23 cellular contexts compared by ENCODE assay signal in genomic region chr6:46684771-46685170, GRCh38. TPM values are rescaled to one million over a fixed set of nuclear protein-coding genes. Genes with fewer than 3 reads are reported as not detected.
DNase-seq lines count a peak whose midpoint lies in the region; ATAC-seq and TF ChIP-seq lines count a peak whose summit lies in the region.
"Had no signal": no experiment of that assay in that cellular context is flagged by ENCODE, and none has a peak within 500 bp of the region (broad histone marks: within the 10 kb centered on the region; RNA-seq: fewer than 3 reads in every experiment).

No MANE protein-coding gene starts in this region.

- H3K27me3 ChIP-seq in GM23248 (replicated peaks; ENCODE audit: insufficient read depth), result no peaks in the 10 kb centered on the region
- no peaks in the 10 kb centered on the region for H3K27me3 ChIP-seq in RWPE2 (ENCODE audit: insufficient read depth, poor library complexity, severe bottlenecking)
- H3K27me3 ChIP-seq in smooth muscle cell (ENCODE audit: low read depth), result no peaks in the 10 kb centered on the region
- H3K27me3 ChIP-seq: BLaER1 treated with 17β-estradiol and CSF1 and Interleukin-3, amounts not matched to agents 10 nM and 100 nM; hepatocyte; neural progenitor cell; sigmoid colon had no signal

- H3F3A ChIP-seq in GM23248 (ENCODE audit: insufficient read depth) (no peaks in the 10 kb centered on the region), smooth muscle cell (ENCODE audit: low read depth) (no peaks in the 10 kb centered on the region)

- no peaks in the 10 kb centered on the region for H4K20me1 ChIP-seq in GM23248 (ENCODE audit: insufficient read depth)
- H4K20me1 ChIP-seq in smooth muscle cell (ENCODE audit: low read depth), result no peaks in the 10 kb centered on the region
- H4K20me1 ChIP-seq: BLaER1 treated with 17β-estradiol and CSF1 and Interleukin-3, amounts not matched to agents 10 nM and 100 nM had no signal

- H3K9me2 ChIP-seq in GM23248 (ENCODE audit: insufficient read depth), result no peaks in the 10 kb centered on the region

- H3K27ac ChIP-seq in GM23248 (no peak overlapping the region), RWPE2 (ENCODE audit: poor library complexity, severe bottlenecking) (no peak overlapping the region), smooth muscle cell (ENCODE audit: low read depth) (peak overlapping the region; percentile 34)
- H3K27ac ChIP-seq: BLaER1 treated with 17β-estradiol and CSF1 and Interleukin-3, amounts not matched to agents 10 nM and 100 nM; hepatocyte; neural progenitor cell; sigmoid colon; thoracic aorta had no signal

- H3K4me1 ChIP-seq in GM23248 (ENCODE audit: insufficient read depth), result peaks cover 9% of the 10 kb centered on the region
- H3K4me1 ChIP-seq in RWPE2 (ENCODE audit: insufficient read depth, poor library complexity, severe bottlenecking), result no peaks in the 10 kb centered on the region
- no peaks in the 10 kb centered on the region for H3K4me1 ChIP-seq in smooth muscle cell (ENCODE audit: low read depth)
- H3K4me1 ChIP-seq: BLaER1 treated with 17β-estradiol and CSF1 and Interleukin-3, amounts not matched to agents 10 nM and 100 nM; neural progenitor cell; sigmoid colon had no signal

- TF ChIP-seq CTCF in RWPE2 (IDR thresholded peaks at IDR 0.05; ENCODE audit: poor library complexity, severe bottlenecking), result no peak
- TF ChIP-seq CTCF in smooth muscle cell (IDR thresholded peaks at IDR 0.05; ENCODE audit: borderline replicate concordance, insufficient read depth, poor library complexity, severe bottlenecking), result no peak

- H3K4me2 ChIP-seq in GM23248 (ENCODE audit: unreplicated experiment) (no peak overlapping the region), smooth muscle cell (peak overlapping the region; percentile 40)
- H3K4me2 ChIP-seq: BLaER1 treated with 17β-estradiol and CSF1 and Interleukin-3, amounts not matched to agents 10 nM and 100 nM; hepatocyte; neural progenitor cell had no signal

- no peaks in the 10 kb centered on the region for H3K36me3 ChIP-seq in GM23248 (ENCODE audit: low read depth)
- no peaks in the 10 kb centered on the region for H3K36me3 ChIP-seq in RWPE2 (ENCODE audit: low read depth)
- no peaks in the 10 kb centered on the region for H3K36me3 ChIP-seq in smooth muscle cell (ENCODE audit: low read depth)
- H3K36me3 ChIP-seq: BLaER1 treated with 17β-estradiol and CSF1 and Interleukin-3, amounts not matched to agents 10 nM and 100 nM; neural progenitor cell; sigmoid colon; thoracic aorta had no signal

- ATAC-seq in RWPE2 (ENCODE audit: low read depth) (peak; percentile 54; the same call in 1 of the 3 replicates), GM18858 (IDR thresholded peaks at IDR 0.05; ENCODE audit: unreplicated experiment) (no peak)
- ATAC-seq: K562, WTC11 had no signal

- no peak overlapping the region for H3K4me3 ChIP-seq in GM23248
- H3K4me3 ChIP-seq in RWPE2 (ENCODE audit: severe bottlenecking), result no peak overlapping the region
- no peak overlapping the region for H3K4me3 ChIP-seq in smooth muscle cell
- H3K4me3 ChIP-seq: BLaER1 treated with 17β-estradiol and CSF1 and Interleukin-3, amounts not matched to agents 10 nM and 100 nM; hepatocyte; K562; neural progenitor cell; sigmoid colon; thoracic aorta had no signal

- H3K9me3 ChIP-seq in GM23248 (ENCODE audit: low read depth) (no peaks in the 10 kb centered on the region), RWPE2 (ENCODE audit: severe bottlenecking) (no peaks in the 10 kb centered on the region), smooth muscle cell (replicated peaks; ENCODE audit: low read depth) (no peaks in the 10 kb centered on the region)
- H3K9me3 ChIP-seq: sigmoid colon, thoracic aorta had no signal

- H3K9ac ChIP-seq in GM23248, result no peak overlapping the region
- H3K9ac ChIP-seq in smooth muscle cell (ENCODE audit: low read depth), result no peak overlapping the region
- H3K9ac ChIP-seq: BLaER1 treated with 17β-estradiol and CSF1 and Interleukin-3, amounts not matched to agents 10 nM and 100 nM; neural progenitor cell had no signal

- intact Hi-C loops in posterior vena cava (cut with DNase I), result no loop called here

- 67 to 68% methylated on average over 4 of the region's 4 CpGs for WGBS in GM23248 (ENCODE audit: low coverage in 1 of 2, low lambda C conversion rate in 2 of 2, missing lambda C conversion rate in 2 of 2), 2 experiments
- WGBS in smooth muscle cell (ENCODE audit: low lambda C conversion rate), result 53% methylated on average over 4 of the region's 4 CpGs

- H3K79me2 ChIP-seq in GM23248 (ENCODE audit: insufficient read depth) (no peaks in the 10 kb centered on the region), smooth muscle cell (ENCODE audit: low read depth) (no peaks in the 10 kb centered on the region)
- H3K79me2 ChIP-seq: hepatocyte had no signal

- in situ Hi-C loops in GM23248 (cut with MboI), result no loop called here

- no peak overlapping the region for H2AFZ ChIP-seq in GM23248
- H2AFZ ChIP-seq in smooth muscle cell (ENCODE audit: low read depth), result no peak overlapping the region
- H2AFZ ChIP-seq: hepatocyte, neural progenitor cell had no signal

- DNase-seq in GM23248 (peak; percentile 61), RWPE2 (ENCODE audit: low spot score) (no peak), fibroblast of peridontal ligament (ENCODE audit: extremely low read depth) (peak; percentile 27), smooth muscle cell (lab: John Stamatoyannopoulos, UW; ENCODE audit: unreplicated experiment) (no peak), DMS 273 (lab: John Stamatoyannopoulos, UW; ENCODE audit: unreplicated experiment) (no peak), posterior vena cava (ENCODE audit: low spot score) (no peak)
- DNase-seq: activated effector memory CD4-positive, alpha-beta T cell treated with anti-CD3 and anti-CD28 coated beads, Interleukin-2, amount 50 U/mL, for 16 hours; cortex of kidney; erythroblast; midbrain; NCI-H1105 treated with DMSO at 0.1 percent for 48 hours; NCI-H2171 treated with DMSO at 0.1 percent for 48 hours; NCI-H82; sigmoid colon; stimulated activated CD4-positive, alpha-beta T cell treated with anti-CD3 and anti-CD28 coated beads, Interleukin-2, amount 100 ng/mL, for 48 hours had no signal

RNA-seq across cellular contexts. Expression of gene TDRD6, which starts 2.9 kb away (rescaled TPM):
- total RNA-seq in GM23248 (2014; rRNA removed; shearing (Covaris generic)), result not detected in 2 replicates
- polyA plus RNA-seq in GM23248 (2016; fragmentation: Nextera tagmentation; extraction: Ambion mirVana), result not detected in 2 replicates
- total RNA-seq in smooth muscle cell, result under 0.01 TPM in 1 of 2 replicates, not detected in the other
- not detected in 2 replicates for polyA plus RNA-seq in smooth muscle cell
- total RNA-seq in posterior vena cava, result under 1 TPM; 0.52 to 0.74 TPM
- total RNA-seq: activated CD8-positive, alpha-beta memory T cell treated with anti-CD3 and anti-CD28 coated beads for 36 hours had no signal

RNA-seq across cellular contexts. Expression of gene SLC25A27, which starts 32.0 kb away (rescaled TPM):
- 2.4 and 16.3 TPM in 2 replicates for total RNA-seq in GM23248 (2014; rRNA removed; shearing (Covaris generic))
- polyA plus RNA-seq in GM23248 (2016; fragmentation: Nextera tagmentation; extraction: Ambion mirVana), result 2.8 and 3.0 TPM in 2 replicates
- total RNA-seq in smooth muscle cell, result 3.7 and 4.9 TPM in 2 replicates
- 0.22 and 2.9 TPM in 2 replicates for polyA plus RNA-seq in smooth muscle cell
- total RNA-seq in posterior vena cava, result 10 to 100 TPM; 14.0 to 14.9 TPM
- total RNA-seq: K562 had no signal
- polyA plus RNA-seq: K562 had no signal

RNA-seq across cellular contexts. Expression of gene CYP39A1, which starts 32.2 kb away (rescaled TPM):
- total RNA-seq in GM23248 (2014; rRNA removed; shearing (Covaris generic)), result 0.38 TPM in 1 of 2 replicates, not detected in the other
- polyA plus RNA-seq in GM23248 (2016; fragmentation: Nextera tagmentation; extraction: Ambion mirVana), result 0.08 and 0.46 TPM in 2 replicates
- 0.40 and 2.4 TPM in 2 replicates for total RNA-seq in smooth muscle cell
- 0.63 TPM in 1 of 2 replicates, not detected in the other for polyA plus RNA-seq in smooth muscle cell
- total RNA-seq in posterior vena cava, result 1 to 10 TPM; 1.5 to 3.7 TPM
- total RNA-seq: activated CD8-positive, alpha-beta memory T cell treated with anti-CD3 and anti-CD28 coated beads for 36 hours; K562 had no signal
- polyA plus RNA-seq: K562 had no signal

RNA-seq across cellular contexts. Expression of gene PLA2G7, which starts 50.4 kb away (rescaled TPM):
- not detected in 2 replicates for total RNA-seq in GM23248 (2014; rRNA removed; shearing (Covaris generic))
- polyA plus RNA-seq in GM23248 (2016; fragmentation: Nextera tagmentation; extraction: Ambion mirVana), result not detected in 2 replicates
- 0.27 and 1.2 TPM in 2 replicates for total RNA-seq in smooth muscle cell
- 0.30 and 0.56 TPM in 2 replicates for polyA plus RNA-seq in smooth muscle cell
- total RNA-seq in posterior vena cava, result 1 to 10 TPM; 1.5 to 2.7 TPM
- total RNA-seq: activated CD8-positive, alpha-beta memory T cell treated with anti-CD3 and anti-CD28 coated beads for 36 hours; K562 had no signal
- polyA plus RNA-seq: hepatocyte, K562 had no signal

Comparison
In these comparisons a context has a peak if more than half of its experiments do, and no peak if none do; other contexts are left out.
1. DNase-seq: peak in GM23248 (single experiment) and fibroblast of peridontal ligament (single experiment); none in RWPE2 (single experiment), smooth muscle cell (single experiment), DMS 273 (single experiment) and posterior vena cava (single experiment).